In genomic region chr1:245458761-245459174, GRCh38 we compare ENCODE assay signal across 12 cellular contexts.
DNase-seq lines count a peak whose midpoint lies in the region; ATAC-seq and TF ChIP-seq lines count a peak whose summit lies in the region.
"Had no signal": no experiment of that assay in that cellular context is flagged by ENCODE, and none has a peak within 500 bp of the region (broad histone marks: within the 10 kb centered on the region; RNA-seq: fewer than 3 reads in every experiment).

No MANE protein-coding gene starts in this region.

- H3K27me3 Mint-ChIP-seq in HFFc6 (ENCODE audit: insufficient read depth) = peaks cover 1% of the 10 kb centered on the region; the same call in 1 of the 2 replicates
- peaks cover 0 to 17% (median 5%) of the 10 kb centered on the region in 5 donors for H3K27me3 Mint-ChIP-seq in naive thymus-derived CD8-positive, alpha-beta T cell

- no peak for ATAC-seq in naive thymus-derived CD8-positive, alpha-beta T cell
- no peak for ATAC-seq in GM21723 (IDR thresholded peaks at IDR 0.05; ENCODE audit: unreplicated experiment)
- ATAC-seq: psoas muscle had no signal

- POLR2A ChIA-PET in naive thymus-derived CD8-positive, alpha-beta T cell (lab: Charles Lee) = no interaction called here

- H3K9me3 Mint-ChIP-seq in HFFc6 = no peaks in the 10 kb centered on the region
- no peaks in the 10 kb centered on the region for H3K9me3 Mint-ChIP-seq in naive thymus-derived CD8-positive, alpha-beta T cell

- peak overlapping the region; percentile 83 for H3K27ac Mint-ChIP-seq in HFFc6
- no peak overlapping the region for H3K27ac Mint-ChIP-seq in naive thymus-derived CD8-positive, alpha-beta T cell

- no peak overlapping the region for H3K4me3 ChIP-seq in retinal pigment epithelial cell (ENCODE audit: low read length)
- H3K4me3 ChIP-seq: adrenal gland, PC-9, psoas muscle had no signal

- H3K4me1 Mint-ChIP-seq in HFFc6 (ENCODE audit: low read depth) = peaks cover 33% of the 10 kb centered on the region
- no peaks in the 10 kb centered on the region for H3K4me1 Mint-ChIP-seq in naive thymus-derived CD8-positive, alpha-beta T cell

- H3K36me3 Mint-ChIP-seq in HFFc6 (ENCODE audit: low read depth) = no peaks in the 10 kb centered on the region
- H3K36me3 Mint-ChIP-seq in naive thymus-derived CD8-positive, alpha-beta T cell = no peaks in the 10 kb centered on the region

- DNase-seq in HFFc6 = peak; percentile 80
- peak; percentile 93 to 99 for DNase-seq in NOMO-1 (lab: John Stamatoyannopoulos, UW; ENCODE audit: unreplicated experiment in 2 of 2)
- DNase-seq in epidermal melanocyte (ENCODE audit: insufficient read length, low spot score) = peak; percentile 34
- peak; percentile 36 for DNase-seq in retinal pigment epithelial cell (ENCODE audit: low read depth)
- no peak for DNase-seq in activated naive CD4-positive, alpha-beta T cell treated with anti-CD3 and anti-CD28 coated beads, Interleukin-2, amount 50 U/mL, for 16 hours
- DNase-seq in naive thymus-derived CD8-positive, alpha-beta T cell = no peak
- DNase-seq: activated CD8-positive, alpha-beta memory T cell treated with anti-CD3 and anti-CD28 coated beads, Interleukin-2, amount 50 U/mL, for 48 hours; NCI-H1105; PC-9; psoas muscle had no signal

- H3K4me3 Mint-ChIP-seq in HFFc6 = peak overlapping the region; percentile 65
- no peak overlapping the region for H3K4me3 Mint-ChIP-seq in naive thymus-derived CD8-positive, alpha-beta T cell

- TF ChIP-seq CTCF in HFFc6 (IDR thresholded peaks at IDR 0.05) = no peak
- TF ChIP-seq CTCF in retinal pigment epithelial cell (conservative IDR thresholded peaks at IDR 0.05; ENCODE audit: low read depth, low read length) = no peak

Comparison
In these comparisons a context has a peak if more than half of its experiments do, and no peak if none do; other contexts are left out.
1. DNase-seq: peak in HFFc6 (single experiment), NOMO-1 (2 of 2), epidermal melanocyte (single experiment) and retinal pigment epithelial cell (single experiment); none in activated naive CD4-positive, alpha-beta T cell treated with anti-CD3 and anti-CD28 coated beads, Interleukin-2, amount 50 U/mL, for 16 hours (single experiment) and naive thymus-derived CD8-positive, alpha-beta T cell (0 of 10).